ENCODE assay signal across 9 cellular contexts in the genomic region with DNA sequence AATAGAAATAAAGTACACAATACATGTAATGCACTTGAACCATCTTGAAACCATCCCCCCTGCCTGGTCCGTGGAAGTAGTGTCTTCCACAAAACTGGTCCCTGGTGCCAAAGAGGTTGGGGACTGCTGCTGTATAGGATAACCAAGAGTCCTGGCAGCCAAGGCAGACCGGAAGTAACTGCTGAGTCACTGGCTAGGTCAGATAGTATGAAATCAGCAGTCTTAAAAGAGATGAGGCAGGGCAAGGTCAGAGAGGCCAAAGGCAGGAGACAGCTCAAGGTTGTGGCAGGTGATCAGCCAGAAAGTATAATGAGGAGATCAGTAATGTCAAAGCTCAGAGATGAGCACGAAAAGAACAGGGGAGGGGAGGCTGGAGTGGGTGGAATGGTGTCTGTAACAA.
A peak's percentile ranks its signal among the peaks of the same experiment; 100 is the strongest.
DNase-seq lines count a peak whose midpoint lies in the region; ATAC-seq lines count a peak whose summit lies in the region.
"Had no signal": no experiment of that assay in that cellular context is flagged by ENCODE, and none has a peak within 500 bp of the region (broad histone marks: within the 10 kb centered on the region; RNA-seq: fewer than 3 reads in every experiment).

No MANE protein-coding gene starts in this region.

- intact Hi-C loops in activated CD4-positive, alpha-beta memory T cell treated with anti-CD3 and anti-CD28 coated beads for 36 hours (cut with micrococcal nuclease) = no loop called here

- ATAC-seq in GM21737 (IDR thresholded peaks at IDR 0.05; ENCODE audit: unreplicated experiment) (peak; percentile 65), esophagus mucosa (peak; percentile 60), HG02852 (IDR thresholded peaks at IDR 0.05; ENCODE audit: unreplicated experiment) (no peak)

- CTCF ChIA-PET in activated CD4-positive, alpha-beta memory T cell treated with anti-CD3 and anti-CD28 coated beads for 36 hours (lab: Charles Lee) = no interaction called here

- no peak overlapping the region for H3K27ac Mint-ChIP-seq in activated CD4-positive, alpha-beta memory T cell treated with anti-CD3 and anti-CD28 coated beads for 36 hours

- peak; percentile 11 for DNase-seq in AG08395 (ENCODE audit: low spot score)
- DNase-seq in NCI-H69 (lab: John Stamatoyannopoulos, UW) = peak; percentile 51
- no peak for DNase-seq in activated CD4-positive, alpha-beta memory T cell treated with anti-CD3 and anti-CD28 coated beads for 36 hours
- no peak for DNase-seq in DMS79 treated with DMSO at 0.1 percent for 48 hours (lab: John Stamatoyannopoulos, UW)
- no peak for DNase-seq in stimulated activated CD8-positive, alpha-beta memory T cell treated with anti-CD3 and anti-CD28 coated beads, Interleukin-4, amount 100 ng/mL, for 48 hours
- DNase-seq: NCI-H2081 treated with DMSO at 0.1 percent for 48 hours had no signal

- no peak overlapping the region for H3K4me3 Mint-ChIP-seq in activated CD4-positive, alpha-beta memory T cell treated with anti-CD3 and anti-CD28 coated beads for 36 hours

- POLR2A ChIA-PET in activated CD4-positive, alpha-beta memory T cell treated with anti-CD3 and anti-CD28 coated beads for 36 hours (lab: Charles Lee) = no interaction called here

- no peaks in the 10 kb centered on the region for H3K36me3 Mint-ChIP-seq in activated CD4-positive, alpha-beta memory T cell treated with anti-CD3 and anti-CD28 coated beads for 36 hours

- no peaks in the 10 kb centered on the region for H3K4me1 Mint-ChIP-seq in activated CD4-positive, alpha-beta memory T cell treated with anti-CD3 and anti-CD28 coated beads for 36 hours (ENCODE audit: low read depth)

- H3K9me3 Mint-ChIP-seq in activated CD4-positive, alpha-beta memory T cell treated with anti-CD3 and anti-CD28 coated beads for 36 hours = no peaks in the 10 kb centered on the region

- peaks cover 6% of the 10 kb centered on the region for H3K27me3 Mint-ChIP-seq in activated CD4-positive, alpha-beta memory T cell treated with anti-CD3 and anti-CD28 coated beads for 36 hours

Comparison
In these comparisons a context has a peak if more than half of its experiments do, and no peak if none do; other contexts are left out.
1. DNase-seq: peak in AG08395 (single experiment) and NCI-H69 (single experiment); none in activated CD4-positive, alpha-beta memory T cell treated with anti-CD3 and anti-CD28 coated beads for 36 hours (single experiment), DMS79 treated with DMSO at 0.1 percent for 48 hours (single experiment) and stimulated activated CD8-positive, alpha-beta memory T cell treated with anti-CD3 and anti-CD28 coated beads, Interleukin-4, amount 100 ng/mL, for 48 hours (single experiment).